8 cellular contexts compared by ENCODE assay signal in the genomic region with DNA sequence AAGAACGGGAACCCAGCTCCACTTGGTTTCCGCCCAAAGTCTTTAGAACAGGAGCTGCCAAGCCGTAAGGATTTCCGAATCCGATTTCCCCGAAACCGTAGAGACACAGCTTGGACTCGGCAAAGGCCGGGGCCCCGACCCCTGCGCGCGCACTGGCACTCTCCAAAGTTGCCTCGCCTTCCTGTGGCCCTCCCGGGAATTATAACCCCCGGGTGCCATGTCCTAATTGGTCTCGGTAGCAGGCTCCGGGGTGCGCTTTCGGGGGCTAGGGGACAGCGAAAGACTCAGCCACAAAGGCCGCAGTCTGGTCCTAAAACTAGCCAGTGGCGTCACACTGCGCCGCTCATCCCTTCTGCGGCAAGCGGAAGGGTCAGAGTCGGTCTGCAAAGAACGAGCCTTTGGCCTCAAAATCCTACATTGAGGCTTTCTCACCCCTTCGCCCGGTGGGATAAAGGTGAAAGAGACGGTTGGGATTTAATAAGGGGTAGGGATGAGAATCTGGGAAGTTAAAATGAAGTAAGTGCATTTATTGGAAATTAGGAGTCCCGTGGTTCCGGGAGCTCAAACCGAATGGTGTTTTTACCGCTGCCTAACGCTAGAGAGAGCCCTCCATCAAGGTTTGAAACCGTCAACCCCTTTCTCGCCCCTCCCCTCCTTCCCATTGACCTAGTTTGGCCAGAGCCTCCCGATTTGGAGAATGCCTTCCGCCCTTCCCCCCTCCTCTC. TPM values are rescaled to one million over a fixed set of nuclear protein-coding genes. Genes with fewer than 3 reads are reported as not detected.
DNase-seq lines count a peak whose midpoint lies in the region; ATAC-seq, FAIRE-seq and TF ChIP-seq lines count a peak whose summit lies in the region.

No MANE protein-coding gene starts in this region.

- H3K27me3 Mint-ChIP-seq in WTC11 (ENCODE audit: low read depth) (peaks cover 32% of the 10 kb centered on the region), chondrocyte (ENCODE audit: low read depth) (no peaks in the 10 kb centered on the region)

- no peaks in the 10 kb centered on the region for H3K27me3 ChIP-seq in small intestine (ENCODE audit: control insufficient read depth in 2 of 2, insufficient read depth in 2 of 2, low read length in 2 of 2)

- H3K9me3 Mint-ChIP-seq in WTC11 (no peaks in the 10 kb centered on the region), chondrocyte (ENCODE audit: low read depth) (no peaks in the 10 kb centered on the region)

- H3K4me1 Mint-ChIP-seq in WTC11: peaks cover 48% of the 10 kb centered on the region
- peaks cover 75% of the 10 kb centered on the region for H3K4me1 Mint-ChIP-seq in chondrocyte (ENCODE audit: low read depth)

- H3K4me3 Mint-ChIP-seq in WTC11: peak overlapping the region; percentile 82
- peak overlapping the region; percentile 87 for H3K4me3 Mint-ChIP-seq in chondrocyte (ENCODE audit: unreplicated experiment)

- peak overlapping the region; percentile 28 to 68 for H3K4me3 ChIP-seq in small intestine (ENCODE audit: low read depth in 1 of 2, low read length in 2 of 2)

- 0 to 1% (median 0%) methylated on average over 41 of the region's 41 CpGs for WGBS in small intestine, 3 donors

- ATAC-seq in HG03097 (IDR thresholded peaks at IDR 0.05; ENCODE audit: low FRiP score, unreplicated experiment) (peak; percentile 49), WTC11 (peak; percentile 59)

- peaks cover 0 to 3% of the 10 kb centered on the region in 2 donors for H3K36me3 ChIP-seq in small intestine (ENCODE audit: control insufficient read depth in 2 of 2, insufficient read depth in 2 of 2, low read length in 2 of 2)

- H3K4me1 ChIP-seq in small intestine (ENCODE audit: control insufficient read depth in 2 of 2, insufficient read depth in 1 of 2, low read depth in 1 of 2, low read length in 1 of 2): no peaks in the 10 kb centered on the region

- H3K27ac Mint-ChIP-seq in WTC11: peak overlapping the region; percentile 93
- peak overlapping the region; percentile 96 for H3K27ac Mint-ChIP-seq in chondrocyte (ENCODE audit: unreplicated experiment)

- in situ Hi-C loops in GM13977 (cut with MboI; ENCODE audit: low pct_unique_long_range_greater_than_20kb, low sequenced_read_pairs, unreplicated experiment): loop anchor here (25.0 kb wide), 2 partner anchors 999 to 1399 kb away; no protein-coding TSS in a partner anchor

- peak; percentile 90 for DNase-seq in GM13977 (ENCODE audit: low spot score)
- peak; percentile 60 for DNase-seq in NCI-H2171 (lab: John Stamatoyannopoulos, UW)
- peak; percentile 86 for DNase-seq in WTC11 (ENCODE audit: low spot score)
- no peak for DNase-seq in chondrocyte (ENCODE audit: low spot score)
- DNase-seq in islet precursor cell: peak; percentile 93
- peak; percentile 86 for DNase-seq in small intestine

- CTCF ChIA-PET in WTC11 (lab: Charles Lee): interaction anchor here (0.5 to 4.7 kb wide), 37 partner anchors 10 to 1495 kb away, joined by 3 to 132 read pairs (median 4); a partner anchor contains a TSS

- no peak for FAIRE-seq in small intestine (lab: Jason Lieb, UNC)

- TF ChIP-seq CTCF in 22Rv1 (IDR thresholded peaks at IDR 0.05) (peak; percentile 39), GM13977 (IDR thresholded peaks at IDR 0.05; ENCODE audit: extremely low read depth, insufficient read depth, missing control alignments) (peak; percentile 87), WTC11 (IDR thresholded peaks at IDR 0.05) (0 out of 2 replicates have a peak, but pooled peaks have one; percentile 16), chondrocyte (IDR thresholded peaks at IDR 0.05) (peak; percentile 90)

- H3K27ac ChIP-seq in 22Rv1: no peak overlapping the region; the same call in 1 of the 2 replicates
- H3K27ac ChIP-seq in small intestine (ENCODE audit: low read depth in 1 of 2, low read length in 1 of 2): peak overlapping the region; percentile 52 to 97

- H3K9me3 ChIP-seq in small intestine (ENCODE audit: control insufficient read depth, low read depth): no peaks in the 10 kb centered on the region

- POLR2A ChIA-PET in WTC11 (lab: Charles Lee): interaction anchor here (0.6 to 4.6 kb wide), 7 partner anchors 10 to 1216 kb away, joined by 3 to 41 read pairs (median 3); a partner anchor contains a TSS

- peaks cover 2% of the 10 kb centered on the region for H3K36me3 Mint-ChIP-seq in WTC11
- peaks cover 2% of the 10 kb centered on the region for H3K36me3 Mint-ChIP-seq in chondrocyte (ENCODE audit: low read depth)

TF ChIP-seq in WTC11, 78 proteins besides CTCF, POLR2A, EP300 and RAD21 (continues in another document):
- TF ChIP-seq ZNF232 (CRISPR knock-in tag; IDR thresholded peaks at IDR 0.05) (no peak), SP1 (CRISPR knock-in tag; conservative IDR thresholded peaks at IDR 0.05) (peak; percentile 58), FOXK1 (CRISPR knock-in tag; IDR thresholded peaks at IDR 0.05) (peak; percentile 11; the same call in 1 of the 2 replicates), ELF4 (CRISPR knock-in tag; IDR thresholded peaks at IDR 0.05; ENCODE audit: low read depth) (no peak), OVOL2 (CRISPR knock-in tag; IDR thresholded peaks at IDR 0.05; ENCODE audit: borderline replicate concordance) (no peak), ATF1 (CRISPR knock-in tag; IDR thresholded peaks at IDR 0.05) (no peak)
- TF ChIP-seq, protein P1, sequence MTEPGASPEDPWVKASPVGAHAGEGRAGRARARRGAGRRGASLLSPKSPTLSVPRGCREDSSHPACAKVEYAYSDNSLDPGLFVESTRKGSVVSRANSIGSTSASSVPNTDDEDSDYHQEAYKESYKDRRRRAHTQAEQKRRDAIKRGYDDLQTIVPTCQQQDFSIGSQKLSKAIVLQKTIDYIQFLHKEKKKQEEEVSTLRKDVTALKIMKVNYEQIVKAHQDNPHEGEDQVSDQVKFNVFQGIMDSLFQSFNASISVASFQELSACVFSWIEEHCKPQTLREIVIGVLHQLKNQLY (CRISPR knock-in tag; IDR thresholded peaks at IDR 0.05): no peak
- TF ChIP-seq, protein P2, sequence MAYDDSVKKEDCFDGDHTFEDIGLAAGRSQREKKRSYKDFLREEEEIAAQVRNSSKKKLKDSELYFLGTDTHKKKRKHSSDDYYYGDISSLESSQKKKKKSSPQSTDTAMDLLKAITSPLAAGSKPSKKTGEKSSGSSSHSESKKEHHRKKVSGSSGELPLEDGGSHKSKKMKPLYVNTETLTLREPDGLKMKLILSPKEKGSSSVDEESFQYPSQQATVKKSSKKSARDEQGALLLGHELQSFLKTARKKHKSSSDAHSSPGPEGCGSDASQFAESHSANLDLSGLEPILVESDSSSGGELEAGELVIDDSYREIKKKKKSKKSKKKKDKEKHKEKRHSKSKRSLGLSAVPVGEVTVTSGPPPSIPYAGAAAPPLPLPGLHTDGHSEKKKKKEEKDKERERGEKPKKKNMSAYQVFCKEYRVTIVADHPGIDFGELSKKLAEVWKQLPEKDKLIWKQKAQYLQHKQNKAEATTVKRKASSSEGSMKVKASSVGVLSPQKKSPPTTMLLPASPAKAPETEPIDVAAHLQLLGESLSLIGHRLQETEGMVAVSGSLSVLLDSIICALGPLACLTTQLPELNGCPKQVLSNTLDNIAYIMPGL (CRISPR knock-in tag; IDR thresholded peaks at IDR 0.05): peak; percentile 81; the same call in 1 of the 2 replicates
- TF ChIP-seq, protein P3, sequence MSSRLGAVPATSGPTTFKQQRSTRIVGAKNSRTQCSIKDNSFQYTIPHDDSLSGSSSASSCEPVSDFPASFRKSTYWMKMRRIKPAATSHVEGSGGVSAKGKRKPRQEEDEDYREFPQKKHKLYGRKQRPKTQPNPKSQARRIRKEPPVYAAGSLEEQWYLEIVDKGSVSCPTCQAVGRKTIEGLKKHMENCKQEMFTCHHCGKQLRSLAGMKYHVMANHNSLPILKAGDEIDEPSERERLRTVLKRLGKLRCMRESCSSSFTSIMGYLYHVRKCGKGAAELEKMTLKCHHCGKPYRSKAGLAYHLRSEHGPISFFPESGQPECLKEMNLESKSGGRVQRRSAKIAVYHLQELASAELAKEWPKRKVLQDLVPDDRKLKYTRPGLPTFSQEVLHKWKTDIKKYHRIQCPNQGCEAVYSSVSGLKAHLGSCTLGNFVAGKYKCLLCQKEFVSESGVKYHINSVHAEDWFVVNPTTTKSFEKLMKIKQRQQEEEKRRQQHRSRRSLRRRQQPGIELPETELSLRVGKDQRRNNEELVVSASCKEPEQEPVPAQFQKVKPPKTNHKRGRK (CRISPR knock-in tag; IDR thresholded peaks at IDR 0.05; ENCODE audit: borderline replicate concordance): 0 out of 2 replicates have a peak, but pooled peaks have one; percentile 78
- TF ChIP-seq, protein P4, sequence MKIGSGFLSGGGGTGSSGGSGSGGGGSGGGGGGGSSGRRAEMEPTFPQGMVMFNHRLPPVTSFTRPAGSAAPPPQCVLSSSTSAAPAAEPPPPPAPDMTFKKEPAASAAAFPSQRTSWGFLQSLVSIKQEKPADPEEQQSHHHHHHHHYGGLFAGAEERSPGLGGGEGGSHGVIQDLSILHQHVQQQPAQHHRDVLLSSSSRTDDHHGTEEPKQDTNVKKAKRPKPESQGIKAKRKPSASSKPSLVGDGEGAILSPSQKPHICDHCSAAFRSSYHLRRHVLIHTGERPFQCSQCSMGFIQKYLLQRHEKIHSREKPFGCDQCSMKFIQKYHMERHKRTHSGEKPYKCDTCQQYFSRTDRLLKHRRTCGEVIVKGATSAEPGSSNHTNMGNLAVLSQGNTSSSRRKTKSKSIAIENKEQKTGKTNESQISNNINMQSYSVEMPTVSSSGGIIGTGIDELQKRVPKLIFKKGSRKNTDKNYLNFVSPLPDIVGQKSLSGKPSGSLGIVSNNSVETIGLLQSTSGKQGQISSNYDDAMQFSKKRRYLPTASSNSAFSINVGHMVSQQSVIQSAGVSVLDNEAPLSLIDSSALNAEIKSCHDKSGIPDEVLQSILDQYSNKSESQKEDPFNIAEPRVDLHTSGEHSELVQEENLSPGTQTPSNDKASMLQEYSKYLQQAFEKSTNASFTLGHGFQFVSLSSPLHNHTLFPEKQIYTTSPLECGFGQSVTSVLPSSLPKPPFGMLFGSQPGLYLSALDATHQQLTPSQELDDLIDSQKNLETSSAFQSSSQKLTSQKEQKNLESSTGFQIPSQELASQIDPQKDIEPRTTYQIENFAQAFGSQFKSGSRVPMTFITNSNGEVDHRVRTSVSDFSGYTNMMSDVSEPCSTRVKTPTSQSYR (CRISPR knock-in tag; IDR thresholded peaks at IDR 0.05): 0 out of 2 replicates have a peak, but pooled peaks have one; percentile 23

RNA-seq across cellular contexts. Expression of a gene that starts 6.7 kb away (rescaled TPM):
- total RNA-seq in WTC11 (2021): 10.2 to 11.8 TPM (median 11.2 TPM) in 3 replicates
- 45.2 to 46.7 TPM (median 46.0 TPM) in 3 replicates for total RNA-seq in chondrocyte
- 10 to 100 TPM in 1 of 3 donors, 1 to 10 TPM in 2; 3.2 to 15.5 (median 3.6) TPM for polyA plus RNA-seq in small intestine

RNA-seq across cellular contexts. Expression of a gene that starts 36.2 kb away (rescaled TPM):
- total RNA-seq in WTC11 (2021) (not detected in 3 replicates), chondrocyte (not detected in 3 replicates)
- polyA plus RNA-seq in small intestine: not detected

Comparison
In these comparisons a context has a peak if more than half of its experiments do, and no peak if none do; other contexts are left out.
1. CTCF ChIP-seq: peak in every context shown above with its lines; median percentile 90 in chondrocyte; 87 in GM13977; 39 in 22Rv1; 16 in WTC11.